ENCODE assay signal across 8 cellular contexts in the genomic region with DNA sequence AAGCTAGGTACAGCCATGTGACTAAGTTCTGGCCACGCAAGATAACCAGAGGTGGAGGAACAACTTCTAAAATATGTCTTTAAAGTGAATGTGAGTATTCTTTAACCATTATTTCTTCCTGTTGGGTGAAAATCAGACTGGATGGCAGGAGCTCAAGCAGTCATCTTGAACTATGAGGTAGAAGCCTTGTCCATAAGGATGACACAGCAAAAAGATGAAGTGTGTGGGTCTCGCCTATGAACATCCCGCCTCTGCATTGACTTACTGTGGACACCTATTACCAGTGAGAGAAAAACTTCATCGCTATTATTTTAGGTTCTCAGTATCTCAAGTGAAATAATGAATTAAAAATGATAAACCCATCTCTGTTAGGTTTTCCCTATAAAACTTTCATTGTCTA.
"Had no signal": no experiment of that assay in that cellular context is flagged by ENCODE, and none has a peak within 500 bp of the region (broad histone marks: within the 10 kb centered on the region; RNA-seq: fewer than 3 reads in every experiment).

No MANE protein-coding gene starts in this region.

- FAIRE-seq: H54, HTR-8/SVneo had no signal

- H3K27ac ChIP-seq: KMS-11 had no signal

- H3K4me2 ChIP-seq: KMS-11 had no signal

- DNase-seq: GOT3, H9, HCEC 1CT, Karpas-422, KBM-7 had no signal

- H3K9ac ChIP-seq: KMS-11 had no signal
